ENCODE assay signal across 18 cellular contexts in genomic region chr9:38251461-38251860, GRCh38.
A peak's percentile ranks its signal among the peaks of the same experiment; 100 is the strongest.
DNase-seq lines count a peak whose midpoint lies in the region; ATAC-seq, FAIRE-seq and TF ChIP-seq lines count a peak whose summit lies in the region.
"Had no signal": no experiment of that assay in that cellular context is flagged by ENCODE, and none has a peak within 500 bp of the region (broad histone marks: within the 10 kb centered on the region; RNA-seq: fewer than 3 reads in every experiment).

No MANE protein-coding gene starts in this region.

- H3K27me3 ChIP-seq in WERI-Rb-1 (ENCODE audit: insufficient read depth, low read depth, severe bottlenecking) (no peaks in the 10 kb centered on the region), neural progenitor cell (no peaks in the 10 kb centered on the region), upper lobe of left lung (no peaks in the 10 kb centered on the region)

- H4K20me1 ChIP-seq in neural progenitor cell (ENCODE audit: low read depth), result no peaks in the 10 kb centered on the region

- H2AFZ ChIP-seq in neural progenitor cell (replicated peaks), result no peak overlapping the region

- H3K9ac ChIP-seq in neural progenitor cell, result no peak overlapping the region

- 68 to 74% methylated on average over 2 of the region's 2 CpGs for WGBS in upper lobe of left lung, 2 donors

- H3K9me3 ChIP-seq in WERI-Rb-1 (ENCODE audit: severe bottlenecking), result peaks cover 9% of the 10 kb centered on the region
- no peaks in the 10 kb centered on the region for H3K9me3 ChIP-seq in neural progenitor cell (ENCODE audit: low read depth)
- no peaks in the 10 kb centered on the region for H3K9me3 ChIP-seq in upper lobe of left lung
- H3K9me3 ChIP-seq: A549 had no signal

- H3K4me3 ChIP-seq in WERI-Rb-1 (ENCODE audit: low read depth, low read length) (peak overlapping the region; percentile 6), neural progenitor cell (no peak overlapping the region), upper lobe of left lung (no peak overlapping the region)
- H3K4me3 ChIP-seq: A549 had no signal

- no peaks in the 10 kb centered on the region for H3K79me2 ChIP-seq in neural progenitor cell (ENCODE audit: low read depth)

- H3K4me3 Mint-ChIP-seq in neural progenitor cell, result no peak overlapping the region
- H3K4me3 Mint-ChIP-seq: CD4-positive, alpha-beta memory T cell; H9 had no signal

- no peaks in the 10 kb centered on the region for H3K36me3 ChIP-seq in WERI-Rb-1
- H3K36me3 ChIP-seq in neural progenitor cell, result no peaks in the 10 kb centered on the region
- H3K36me3 ChIP-seq in upper lobe of left lung, result no peaks in the 10 kb centered on the region

- peaks cover 10% of the 10 kb centered on the region for H3K4me1 Mint-ChIP-seq in neural progenitor cell
- H3K4me1 Mint-ChIP-seq: CD4-positive, alpha-beta memory T cell had no signal

- H3K4me2 ChIP-seq in neural progenitor cell, result peak overlapping the region; percentile 1
- H3K4me2 ChIP-seq: A549 had no signal

- no peaks in the 10 kb centered on the region for H3K36me3 Mint-ChIP-seq in neural progenitor cell
- H3K36me3 Mint-ChIP-seq: CD4-positive, alpha-beta memory T cell had no signal

- no peaks in the 10 kb centered on the region for H3F3A ChIP-seq in neural progenitor cell (ENCODE audit: low read depth)

- no peak for ATAC-seq in upper lobe of left lung (ENCODE audit: low FRiP score in 2 of 2)
- ATAC-seq: A549 had no signal

- FAIRE-seq in H54 (lab: Jason Lieb, UNC), result no peak
- FAIRE-seq: A549, HTR-8/SVneo had no signal

- H3K4me1 ChIP-seq in neural progenitor cell (peaks cover 16% of the 10 kb centered on the region), upper lobe of left lung (no peaks in the 10 kb centered on the region)
- H3K4me1 ChIP-seq: A549 had no signal

- H3K9me3 Mint-ChIP-seq in neural progenitor cell, result peaks cover 4% of the 10 kb centered on the region
- H3K9me3 Mint-ChIP-seq: CD4-positive, alpha-beta memory T cell; H9 had no signal

- H3K27ac ChIP-seq in WERI-Rb-1 (peak overlapping the region; percentile 83), neural progenitor cell (no peak overlapping the region), upper lobe of left lung (no peak overlapping the region)
- H3K27ac ChIP-seq: 22Rv1, A549, C4-2B had no signal

- DNase-seq in NCI-H1092 treated with DMSO at 0.1 percent for 48 hours (lab: John Stamatoyannopoulos, UW) (peak; percentile 24), NCI-H1092 (lab: John Stamatoyannopoulos, UW) (no peak), WERI-Rb-1 (peak; percentile 35), neural progenitor cell (ENCODE audit: low spot score) (no peak), H54 (ENCODE audit: insufficient read length, low spot score) (no peak), upper lobe of left lung (no peak), OCI-M2 (lab: John Stamatoyannopoulos, UW; ENCODE audit: unreplicated experiment) (no peak)
- DNase-seq: AML-193; CD4-positive, alpha-beta memory T cell; DMS79 treated with DMSO at 0.1 percent for 48 hours; GF-D8; GOT3; H9; IMR-90 had no signal

- H3K27me3 Mint-ChIP-seq in neural progenitor cell (ENCODE audit: insufficient read depth, low read depth), result peaks cover 2% of the 10 kb centered on the region

- H3K27ac Mint-ChIP-seq in neural progenitor cell, result peak overlapping the region; percentile 23
- H3K27ac Mint-ChIP-seq: CD4-positive, alpha-beta memory T cell; H9 had no signal

- no peak for TF ChIP-seq CTCF in WERI-Rb-1 (IDR thresholded peaks at IDR 0.05; ENCODE audit: low read depth, low read length)
- TF ChIP-seq CTCF in neural progenitor cell (IDR thresholded peaks at IDR 0.05), result no peak
- TF ChIP-seq CTCF in upper lobe of left lung (IDR thresholded peaks at IDR 0.05), result no peak

- TF ChIP-seq EP300 in upper lobe of left lung (IDR thresholded peaks at IDR 0.05), result no peak

- TF ChIP-seq POLR2A in H54 (IDR thresholded peaks at IDR 0.05; ENCODE audit: low read depth, low read length) (no peak), upper lobe of left lung (IDR thresholded peaks at IDR 0.05) (no peak)

Comparison
In these comparisons a context has a peak if more than half of its experiments do, and no peak if none do; other contexts are left out.
1. DNase-seq: peak in NCI-H1092 treated with DMSO at 0.1 percent for 48 hours (single experiment) and WERI-Rb-1 (single experiment); none in NCI-H1092 (single experiment), neural progenitor cell (single experiment), H54 (single experiment), upper lobe of left lung (0 of 2) and OCI-M2 (single experiment).